In genomic region chr18:45639424-45639823, GRCh38 we compare ENCODE assay signal across 18 cellular contexts. TPM values are rescaled to one million over a fixed set of nuclear protein-coding genes. Genes with fewer than 3 reads are reported as not detected.
A peak's percentile ranks its signal among the peaks of the same experiment; 100 is the strongest.
DNase-seq lines count a peak whose midpoint lies in the region; ATAC-seq, FAIRE-seq and TF ChIP-seq lines count a peak whose summit lies in the region.
"Had no signal": no experiment of that assay in that cellular context is flagged by ENCODE, and none has a peak within 500 bp of the region (broad histone marks: within the 10 kb centered on the region; RNA-seq: fewer than 3 reads in every experiment).

No MANE protein-coding gene starts in this region.

- no peak overlapping the region for H3K4me3 ChIP-seq in gastroesophageal sphincter
- no peak overlapping the region for H3K4me3 ChIP-seq in mesenchymal stem cell (ENCODE audit: insufficient read depth in 1 of 2, low read depth in 1 of 2, low read length in 2 of 2)
- no peak overlapping the region for H3K4me3 ChIP-seq in upper lobe of right lung
- H3K4me3 ChIP-seq in Peyer's patch, result no peak overlapping the region
- H3K4me3 ChIP-seq: SJCRH30 had no signal

- H4K91ac ChIP-seq in mesenchymal stem cell (ENCODE audit: low read length), result no peak overlapping the region

- H3K27me3 ChIP-seq in gastroesophageal sphincter (no peaks in the 10 kb centered on the region), mesenchymal stem cell (ENCODE audit: control insufficient read depth in 1 of 2, insufficient read depth in 1 of 2, low read length in 2 of 2) (peaks cover 0 to 11% of the 10 kb centered on the region in 2 experiments), upper lobe of right lung (no peaks in the 10 kb centered on the region), Peyer's patch (no peaks in the 10 kb centered on the region)
- H3K27me3 ChIP-seq: SJCRH30 had no signal

- no peak overlapping the region for H3K4me2 ChIP-seq in mesenchymal stem cell (ENCODE audit: low read length, poor library complexity, severe bottlenecking)

- FAIRE-seq in RCC 7860 (lab: Jason Lieb, UNC), result peak; percentile 90
- FAIRE-seq: GM12892, HTR-8/SVneo had no signal

- H3K4ac ChIP-seq in mesenchymal stem cell (ENCODE audit: low read depth in 1 of 2, low read length in 2 of 2), result no peak overlapping the region

- H2AK5ac ChIP-seq in mesenchymal stem cell (ENCODE audit: low read length, severe bottlenecking), result no peak overlapping the region

- WGBS in gastroesophageal sphincter (ENCODE audit: low coverage in 1 of 2), 2 donors, result 100% methylated on average over 3 of the region's 7 CpGs
- WGBS in mesenchymal stem cell, result 88% methylated on average over 7 of the region's 7 CpGs

- no peak overlapping the region for H3K23ac ChIP-seq in mesenchymal stem cell (ENCODE audit: low read length in 2 of 2)

- ATAC-seq in gastroesophageal sphincter, result no peak
- no peak for ATAC-seq in upper lobe of right lung

- no peak overlapping the region for H2BK120ac ChIP-seq in mesenchymal stem cell (ENCODE audit: low read depth, low read length)

- no peak for TF ChIP-seq POLR2A in gastroesophageal sphincter (IDR thresholded peaks at IDR 0.05)
- TF ChIP-seq POLR2A in Peyer's patch (IDR thresholded peaks at IDR 0.05), result no peak

- TF ChIP-seq EP300 in gastroesophageal sphincter (IDR thresholded peaks at IDR 0.05), result no peak

- no peak overlapping the region for H2BK12ac ChIP-seq in mesenchymal stem cell (ENCODE audit: low read length in 2 of 2)

- no peak overlapping the region for H4K8ac ChIP-seq in mesenchymal stem cell (ENCODE audit: low read length)

- intact Hi-C loops in upper lobe of right lung (cut with DNase I), result no loop called here

- H3K79me1 ChIP-seq in mesenchymal stem cell (replicated peaks; ENCODE audit: low read length, poor library complexity, severe bottlenecking), result no peaks in the 10 kb centered on the region

- no peak overlapping the region for H3K14ac ChIP-seq in mesenchymal stem cell (ENCODE audit: low read length in 2 of 2)

- H3K9me3 ChIP-seq in gastroesophageal sphincter (no peaks in the 10 kb centered on the region), mesenchymal stem cell (ENCODE audit: control insufficient read depth, low read length) (no peaks in the 10 kb centered on the region), upper lobe of right lung (no peaks in the 10 kb centered on the region), Peyer's patch (no peaks in the 10 kb centered on the region)
- H3K9me3 ChIP-seq: SJCRH30 had no signal

- no peak overlapping the region for H3K9ac ChIP-seq in mesenchymal stem cell (ENCODE audit: low read length)

- H3K4me1 ChIP-seq in gastroesophageal sphincter (peaks cover 25 to 81% (median 42%) of the 10 kb centered on the region in 3 donors), mesenchymal stem cell (ENCODE audit: control insufficient read depth, insufficient read depth, low read depth, low read length) (peaks cover 26% of the 10 kb centered on the region), upper lobe of right lung (peaks cover 8% of the 10 kb centered on the region), Peyer's patch (peaks cover 0 to 7% (median 0%) of the 10 kb centered on the region in 4 donors)
- H3K4me1 ChIP-seq: SJCRH30 had no signal

- TF ChIP-seq CTCF in gastroesophageal sphincter (IDR thresholded peaks at IDR 0.05) (no peak), upper lobe of right lung (IDR thresholded peaks at IDR 0.05) (no peak), Peyer's patch (IDR thresholded peaks at IDR 0.05) (no peak)

- DNase-seq in RCC 7860 (ENCODE audit: low spot score) (peak; percentile 59), mesenchymal stem cell (no peak), upper lobe of right lung (no peak), Peyer's patch (no peak), RKO (ENCODE audit: low spot score) (no peak)
- no peak for DNase-seq in activated naive CD4-positive, alpha-beta T cell treated with anti-CD3 and anti-CD28 coated beads, Interleukin-2, amount 50 U/mL, for 16 hours
- DNase-seq: COR-L47, DMS153, GOT3, NCI-H187 treated with DMSO at 0.1 percent for 48 hours, OCI-M1, SJCRH30 had no signal

- H2BK15ac ChIP-seq in mesenchymal stem cell (ENCODE audit: low read depth, poor library complexity, severe bottlenecking), result no peak overlapping the region

- no peak overlapping the region for H2AFZ ChIP-seq in mesenchymal stem cell (ENCODE audit: low read depth, low read length)

- no peak overlapping the region for H3K18ac ChIP-seq in mesenchymal stem cell (ENCODE audit: low read depth in 1 of 2, low read length in 2 of 2)

- H3K36me3 ChIP-seq in gastroesophageal sphincter, result no peaks in the 10 kb centered on the region
- H3K36me3 ChIP-seq in mesenchymal stem cell (ENCODE audit: control insufficient read depth in 1 of 2, insufficient read depth in 2 of 2, low read depth in 1 of 2, low read length in 2 of 2), result no peaks in the 10 kb centered on the region
- H3K36me3 ChIP-seq in upper lobe of right lung, result no peaks in the 10 kb centered on the region
- no peaks in the 10 kb centered on the region for H3K36me3 ChIP-seq in Peyer's patch
- H3K36me3 ChIP-seq: SJCRH30 had no signal

- H2BK5ac ChIP-seq in mesenchymal stem cell (ENCODE audit: low read depth, low read length, poor library complexity, severe bottlenecking), result peak overlapping the region; percentile 97

- H3K27ac ChIP-seq in gastroesophageal sphincter, result peak overlapping the region; percentile 86 to 93 (median 91)
- peak overlapping the region; percentile 98 for H3K27ac ChIP-seq in mesenchymal stem cell (ENCODE audit: low read length, poor library complexity, severe bottlenecking)
- peak overlapping the region; percentile 75 for H3K27ac ChIP-seq in upper lobe of right lung
- H3K27ac ChIP-seq in Peyer's patch, result no peak overlapping the region
- H3K27ac ChIP-seq: HL-60, SJCRH30 had no signal

RNA-seq across cellular contexts. Expression of gene SLC14A2, which starts 24.1 kb away (rescaled TPM):
- under 1 TPM in 1 of 4 donors, not detected in 3; 0.15 TPM for total RNA-seq in gastroesophageal sphincter
- polyA plus RNA-seq in mesenchymal stem cell (2013, experiment 1 of 2), result not detected
- polyA plus RNA-seq in mesenchymal stem cell (2013, experiment 2 of 2), result not detected
- total RNA-seq in upper lobe of right lung, result not detected
- total RNA-seq in Peyer's patch, result 1 to 10 TPM in 1 of 4 donors, under 1 TPM in 2, not detected in 1; 0.18 to 1.9 (median 0.54) TPM
- total RNA-seq: A673, SJCRH30 had no signal
- polyA plus RNA-seq: IgD-negative memory B cell had no signal

Comparison
In these comparisons a context has a peak if more than half of its experiments do, and no peak if none do; other contexts are left out.
1. H3K27ac ChIP-seq: peak in gastroesophageal sphincter (4 of 4), mesenchymal stem cell (single experiment) and upper lobe of right lung (single experiment); none in Peyer's patch (0 of 4).